Comparison of ENCODE assay signal across 26 cellular contexts in the genomic region with DNA sequence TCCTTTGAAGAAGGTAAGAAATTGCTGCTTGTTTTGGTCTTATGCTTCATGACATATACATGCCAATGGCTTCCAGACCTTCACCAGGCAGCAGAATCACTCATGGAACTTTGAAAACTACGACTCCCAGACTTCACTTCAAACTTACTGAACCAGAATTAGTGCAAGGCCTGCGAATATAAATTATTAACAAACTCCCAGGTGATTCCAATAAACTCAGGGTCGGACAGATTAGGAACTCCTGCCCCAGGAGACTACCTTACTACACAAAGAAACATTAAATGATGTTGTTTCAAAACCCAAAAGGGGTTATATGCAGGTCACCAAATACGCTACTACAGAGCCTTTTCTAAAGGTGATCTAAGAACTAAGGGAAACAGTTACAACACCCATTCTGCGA.
"Had no signal": no experiment of that assay in that cellular context is flagged by ENCODE, and none has a peak within 500 bp of the region (broad histone marks: within the 10 kb centered on the region; RNA-seq: fewer than 3 reads in every experiment).

No MANE protein-coding gene starts in this region.

- H3K9me3 Mint-ChIP-seq: activated CD4-positive, alpha-beta T cell treated with anti-CD3 and anti-CD28 coated beads, Interleukin-2, amount 10 ng/mL, durations not matched to agents 24 days and 14 days; activated CD8-positive, alpha-beta T cell treated with anti-CD3 and anti-CD28 coated beads for 36 hours; activated naive CD4-positive, alpha-beta T cell treated with anti-CD3 and anti-CD28 coated beads, Interleukin-2, amount 50 U/mL, for 24 hours; activated naive CD8-positive, alpha-beta T cell treated with anti-CD3 and anti-CD28 coated beads, Interleukin-2, amount 10 ng/mL, durations not matched to agents 7 days and 5 days; activated T-cell treated with anti-CD3 and anti-CD28 coated beads, Interleukin-2, amount 50 U/mL, for 72 hours; activated T-helper 17 cell treated with anti-CD3 and anti-CD28 coated beads, Interleukin-2, amount 50 U/mL, for 72 hours; brain; T-helper 1 cell treated with Interleukin-12 subunit alpha and Interleukin-12 subunit beta and Interleukin-4 antibody, amounts not matched to agents 30 μg/mL and 1 μg/mL, for 36 hours; T-helper 2 cell treated with Interferon-gamma antibody and Interleukin-4, amounts not matched to agents 5 μg/mL and 100 μg/mL, for 36 hours had no signal

- H3K4me3 ChIP-seq: Peyer's patch, SJSA1 had no signal

- H3K4me3 Mint-ChIP-seq: activated CD4-positive, alpha-beta T cell treated with anti-CD3 and anti-CD28 coated beads, Interleukin-2, amount 10 ng/mL, durations not matched to agents 24 days and 14 days; activated CD8-positive, alpha-beta T cell treated with anti-CD3 and anti-CD28 coated beads for 36 hours; activated naive CD4-positive, alpha-beta T cell treated with anti-CD3 and anti-CD28 coated beads, Interleukin-2, amount 50 U/mL, for 24 hours; activated naive CD8-positive, alpha-beta T cell treated with anti-CD3 and anti-CD28 coated beads, Interleukin-2, amount 10 ng/mL, durations not matched to agents 7 days and 5 days; activated T-cell treated with anti-CD3 and anti-CD28 coated beads, Interleukin-2, amount 50 U/mL, for 72 hours; activated T-helper 17 cell treated with anti-CD3 and anti-CD28 coated beads, Interleukin-2, amount 50 U/mL, for 72 hours; brain; T-helper 1 cell treated with Interleukin-12 subunit alpha and Interleukin-12 subunit beta and Interleukin-4 antibody, amounts not matched to agents 30 μg/mL and 1 μg/mL, for 36 hours; T-helper 2 cell treated with Interferon-gamma antibody and Interleukin-4, amounts not matched to agents 5 μg/mL and 100 μg/mL, for 36 hours had no signal

- H3K9me3 ChIP-seq: Peyer's patch, SJSA1, SK-N-SH had no signal

- H3K4me1 ChIP-seq: Peyer's patch, SJSA1 had no signal

- H3K27ac Mint-ChIP-seq: activated CD4-positive, alpha-beta T cell treated with anti-CD3 and anti-CD28 coated beads, Interleukin-2, amount 10 ng/mL, durations not matched to agents 24 days and 14 days; activated CD8-positive, alpha-beta T cell treated with anti-CD3 and anti-CD28 coated beads for 36 hours; activated naive CD4-positive, alpha-beta T cell treated with anti-CD3 and anti-CD28 coated beads, Interleukin-2, amount 50 U/mL, for 24 hours; activated naive CD8-positive, alpha-beta T cell treated with anti-CD3 and anti-CD28 coated beads, Interleukin-2, amount 10 ng/mL, durations not matched to agents 7 days and 5 days; activated T-cell treated with anti-CD3 and anti-CD28 coated beads, Interleukin-2, amount 50 U/mL, for 72 hours; activated T-helper 17 cell treated with anti-CD3 and anti-CD28 coated beads, Interleukin-2, amount 50 U/mL, for 72 hours; T-helper 1 cell treated with Interleukin-12 subunit alpha and Interleukin-12 subunit beta and Interleukin-4 antibody, amounts not matched to agents 30 μg/mL and 1 μg/mL, for 36 hours; T-helper 2 cell treated with Interferon-gamma antibody and Interleukin-4, amounts not matched to agents 5 μg/mL and 100 μg/mL, for 36 hours had no signal

- DNase-seq: activated CD4-positive, alpha-beta T cell treated with anti-CD3 and anti-CD28 coated beads, Interleukin-2, amount 10 ng/mL, durations not matched to agents 24 days and 14 days; activated CD4-positive, alpha-beta T cell treated with anti-CD3 and anti-CD28 coated beads, Interleukin-2, amount 50 U/mL, for 4 hours; activated CD8-positive, alpha-beta T cell treated with anti-CD3 and anti-CD28 coated beads for 36 hours; activated gamma-delta T cell; activated naive CD4-positive, alpha-beta T cell treated with Interleukin-2 at 50 U/mL for 16 hours; activated naive CD8-positive, alpha-beta T cell treated with anti-CD3 and anti-CD28 coated beads, Interleukin-2, amount 10 ng/mL, durations not matched to agents 7 days and 5 days; activated T-cell treated with anti-CD3 and anti-CD28 coated beads, Interleukin-2, amount 50 U/mL, for 1 hour; activated T-cell treated with anti-CD3 and anti-CD28 coated beads, Interleukin-2, amount 50 U/mL, for 72 hours; central memory CD4-positive, alpha-beta T cell; NCI-H1436; NCI-H1930; NCI-H2081 treated with DMSO at 0.1 percent for 48 hours; NCI-H524 treated with DMSO at 0.1 percent for 48 hours; NK-92 treated with Interleukin-12 subunit alpha and Interleukin-12 subunit beta, amount 100 ng/mL, for 24 hours; PC-3; Peyer's patch; SHP77 treated with DMSO at 0.1 percent for 48 hours; SK-N-SH had no signal

- H3K27ac ChIP-seq: Peyer's patch, SJSA1 had no signal

- H3K27me3 ChIP-seq: Peyer's patch, SJSA1 had no signal

- H3K27me3 Mint-ChIP-seq: activated CD4-positive, alpha-beta T cell treated with anti-CD3 and anti-CD28 coated beads, Interleukin-2, amount 10 ng/mL, durations not matched to agents 24 days and 14 days; activated CD8-positive, alpha-beta T cell treated with anti-CD3 and anti-CD28 coated beads for 36 hours; activated naive CD4-positive, alpha-beta T cell treated with anti-CD3 and anti-CD28 coated beads, Interleukin-2, amount 50 U/mL, for 24 hours; activated naive CD8-positive, alpha-beta T cell treated with anti-CD3 and anti-CD28 coated beads, Interleukin-2, amount 10 ng/mL, durations not matched to agents 7 days and 5 days; activated T-helper 17 cell treated with anti-CD3 and anti-CD28 coated beads, Interleukin-2, amount 50 U/mL, for 72 hours; brain had no signal

- H3K9ac ChIP-seq: SK-N-SH had no signal

- ATAC-seq: activated CD8-positive, alpha-beta T cell treated with anti-CD3 and anti-CD28 coated beads for 36 hours; activated T-cell treated with anti-CD3 and anti-CD28 coated beads, Interleukin-2, amount 50 U/mL, for 72 hours; activated T-helper 17 cell treated with anti-CD3 and anti-CD28 coated beads, Interleukin-2, amount 50 U/mL, for 72 hours; PC-3 had no signal

- H3K4me2 ChIP-seq: SK-N-SH had no signal

- FAIRE-seq: astrocyte, TTC549 had no signal
